Comparison of ENCODE assay signal across 19 cellular contexts in the genomic region with DNA sequence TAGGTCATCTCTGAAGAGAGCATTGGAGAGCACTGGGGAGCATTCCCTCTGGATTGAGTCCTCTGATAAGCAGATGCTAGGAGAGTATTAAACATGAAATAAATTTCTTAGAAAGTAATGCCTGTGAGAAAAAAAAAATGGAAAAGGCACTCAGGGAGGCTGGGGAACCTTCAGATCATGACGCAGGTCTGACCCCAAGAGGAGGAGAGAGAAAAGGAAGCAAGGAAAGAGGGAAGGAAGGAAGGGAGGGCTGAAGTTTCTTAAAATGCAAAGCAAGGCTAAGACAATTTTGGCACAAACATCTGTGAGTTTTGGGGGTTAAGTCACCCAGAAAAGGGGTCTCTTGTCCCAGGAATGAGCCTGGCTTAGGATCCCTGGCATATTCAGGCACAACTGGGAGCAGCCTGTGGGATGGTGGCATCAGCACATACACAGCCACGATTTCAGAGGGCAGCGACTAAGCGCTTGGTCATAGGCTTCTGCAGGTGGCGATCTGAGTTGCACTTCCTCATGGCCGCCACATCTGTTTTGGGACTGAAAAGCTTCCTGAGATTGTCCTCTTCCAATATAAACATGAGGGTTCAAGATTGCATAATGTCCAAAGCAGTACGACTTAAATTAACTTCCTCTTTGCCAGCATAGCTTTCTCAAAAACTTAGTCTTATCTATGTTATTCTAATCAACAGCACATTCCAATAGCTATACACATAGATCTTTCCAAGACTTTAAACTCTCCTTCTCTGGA.
DNase-seq lines count a peak whose midpoint lies in the region; ATAC-seq and TF ChIP-seq lines count a peak whose summit lies in the region.
"Had no signal": no experiment of that assay in that cellular context is flagged by ENCODE, and none has a peak within 500 bp of the region (broad histone marks: within the 10 kb centered on the region; RNA-seq: fewer than 3 reads in every experiment).

No MANE protein-coding gene starts in this region.

- H3T11ph ChIP-seq in H9 (ENCODE audit: low read length): no peak overlapping the region

- no peak overlapping the region for H2BK5ac ChIP-seq in H9 (ENCODE audit: insufficient read length, low read length)

- H3K79me1 ChIP-seq in H9 (ENCODE audit: insufficient read depth, low read depth, low read length, poor library complexity, severe bottlenecking): no peaks in the 10 kb centered on the region

- H3K23me2 ChIP-seq in H9 (ENCODE audit: insufficient read length, low read depth, low read length, poor library complexity, severe bottlenecking): no peaks in the 10 kb centered on the region

- no peaks in the 10 kb centered on the region for H4K20me1 ChIP-seq in H9 (ENCODE audit: control insufficient read depth, insufficient read depth, insufficient read length)

- peaks cover 3% of the 10 kb centered on the region; the same call in 1 of the 2 replicates for H3K4me1 ChIP-seq in H9 (ENCODE audit: insufficient read depth, low read length)
- H3K4me1 ChIP-seq: SJSA1 had no signal

- no peak overlapping the region for H2AK5ac ChIP-seq in H9 (ENCODE audit: insufficient read length, low read length)

- H2BK15ac ChIP-seq in H9 (ENCODE audit: low read depth, low read length): no peak overlapping the region

- no peaks in the 10 kb centered on the region; a peak in 1 of 5 replicates for H3K9me3 Mint-ChIP-seq in H9
- no peaks in the 10 kb centered on the region for H3K9me3 Mint-ChIP-seq in endothelial cell (ENCODE audit: unreplicated experiment)
- peaks cover 3% of the 10 kb centered on the region for H3K9me3 Mint-ChIP-seq in activated naive CD4-positive, alpha-beta T cell treated with anti-CD3 and anti-CD28 coated beads, Interleukin-2, amount 10 ng/mL, durations not matched to agents 7 days and 5 days
- H3K9me3 Mint-ChIP-seq: nephron progenitor cell had no signal

- no peak overlapping the region for H3K18ac ChIP-seq in H9 (ENCODE audit: insufficient read length, low read depth, low read length)

- no peak overlapping the region for H3K9ac ChIP-seq in H9 (ENCODE audit: extremely low read depth, insufficient read length, low read length)

- H3K4me3 Mint-ChIP-seq in H9: no peak overlapping the region; a peak in 1 of 5 replicates
- H3K4me3 Mint-ChIP-seq in endothelial cell (ENCODE audit: unreplicated experiment): no peak overlapping the region
- H3K4me3 Mint-ChIP-seq in activated naive CD4-positive, alpha-beta T cell treated with anti-CD3 and anti-CD28 coated beads, Interleukin-2, amount 10 ng/mL, durations not matched to agents 7 days and 5 days: no peak overlapping the region
- H3K4me3 Mint-ChIP-seq: activated CD8-positive, alpha-beta memory T cell treated with anti-CD3 and anti-CD28 coated beads, Interleukin-2, amount 10 ng/mL, durations not matched to agents 7 days and 5 days; activated naive CD4-positive, alpha-beta T cell treated with anti-CD3 and anti-CD28 coated beads for 36 hours; CD4-positive, CD25-positive, alpha-beta regulatory T cell; nephron progenitor cell had no signal

- H3K56ac ChIP-seq in H9 (ENCODE audit: insufficient read length, low read depth, low read length): no peak overlapping the region

- H2AFZ ChIP-seq in H9 (ENCODE audit: low read length): peak overlapping the region; percentile 83

- no peak overlapping the region for H2BK20ac ChIP-seq in H9 (ENCODE audit: low read depth, low read length, poor library complexity, severe bottlenecking)

- no peak overlapping the region for H3K14ac ChIP-seq in H9 (ENCODE audit: insufficient read depth, low read length)

- H4K91ac ChIP-seq in H9 (ENCODE audit: insufficient read length, low read depth, low read length): no peak overlapping the region

- no peak overlapping the region for H3K4me3 ChIP-seq in NB4 (ENCODE audit: low read depth, low read length)
- H3K4me3 ChIP-seq: SJSA1 had no signal

- H4K5ac ChIP-seq in H9 (ENCODE audit: insufficient read length, low read depth, low read length): no peak overlapping the region

- no peaks in the 10 kb centered on the region for H3K27me3 Mint-ChIP-seq in H9 (ENCODE audit: low read depth)
- H3K27me3 Mint-ChIP-seq in endothelial cell (ENCODE audit: unreplicated experiment): no peaks in the 10 kb centered on the region
- H3K27me3 Mint-ChIP-seq in activated naive CD4-positive, alpha-beta T cell treated with anti-CD3 and anti-CD28 coated beads, Interleukin-2, amount 10 ng/mL, durations not matched to agents 7 days and 5 days: no peaks in the 10 kb centered on the region
- H3K27me3 Mint-ChIP-seq: activated CD8-positive, alpha-beta memory T cell treated with anti-CD3 and anti-CD28 coated beads, Interleukin-2, amount 10 ng/mL, durations not matched to agents 7 days and 5 days; CD4-positive, CD25-positive, alpha-beta regulatory T cell had no signal

- H2BK120ac ChIP-seq in H9 (ENCODE audit: low read depth, low read length, poor library complexity, severe bottlenecking): no peak overlapping the region

- peaks cover 5 to 13% of the 10 kb centered on the region in 2 experiments for H3K4me1 Mint-ChIP-seq in H9
- H3K4me1 Mint-ChIP-seq in endothelial cell (ENCODE audit: unreplicated experiment): peaks cover 15% of the 10 kb centered on the region
- H3K4me1 Mint-ChIP-seq in activated naive CD4-positive, alpha-beta T cell treated with anti-CD3 and anti-CD28 coated beads, Interleukin-2, amount 10 ng/mL, durations not matched to agents 7 days and 5 days: no peaks in the 10 kb centered on the region
- H3K4me1 Mint-ChIP-seq: activated CD8-positive, alpha-beta memory T cell treated with anti-CD3 and anti-CD28 coated beads, Interleukin-2, amount 10 ng/mL, durations not matched to agents 7 days and 5 days; nephron progenitor cell had no signal

- no peak overlapping the region for H3K27ac ChIP-seq in H9 (ENCODE audit: insufficient read length, low read depth, low read length)
- H3K27ac ChIP-seq: SJSA1, WERI-Rb-1 had no signal

- no peak overlapping the region for H3K4me2 ChIP-seq in H9 (ENCODE audit: insufficient read depth, insufficient read length, low read length)

- TF ChIP-seq CTCF in H9 (conservative IDR thresholded peaks at IDR 0.05): no peak
- TF ChIP-seq CTCF in NB4 (IDR thresholded peaks at IDR 0.05; ENCODE audit: low read depth, low read length): no peak
- no peak for TF ChIP-seq CTCF in endothelial cell (IDR thresholded peaks at IDR 0.05; ENCODE audit: unreplicated experiment)

- ATAC-seq in HG03565 (IDR thresholded peaks at IDR 0.05; ENCODE audit: unreplicated experiment): no peak
- ATAC-seq: activated CD8-positive, alpha-beta memory T cell treated with anti-CD3 and anti-CD28 coated beads, Interleukin-2, amount 10 ng/mL, durations not matched to agents 7 days and 5 days; HCT116 had no signal

- no peaks in the 10 kb centered on the region for H3K36me3 Mint-ChIP-seq in H9 (ENCODE audit: insufficient read depth in 1 of 3, low read depth in 3 of 3)
- H3K36me3 Mint-ChIP-seq in endothelial cell (ENCODE audit: low read depth, unreplicated experiment): no peaks in the 10 kb centered on the region
- H3K36me3 Mint-ChIP-seq in activated naive CD4-positive, alpha-beta T cell treated with anti-CD3 and anti-CD28 coated beads, Interleukin-2, amount 10 ng/mL, durations not matched to agents 7 days and 5 days: no peaks in the 10 kb centered on the region
- H3K36me3 Mint-ChIP-seq: activated CD8-positive, alpha-beta memory T cell treated with anti-CD3 and anti-CD28 coated beads, Interleukin-2, amount 10 ng/mL, durations not matched to agents 7 days and 5 days; CD4-positive, CD25-positive, alpha-beta regulatory T cell had no signal

- H3K23ac ChIP-seq in H9 (ENCODE audit: insufficient read length, low read depth, low read length): no peak overlapping the region

- TF ChIP-seq POLR2A in NB4 (IDR thresholded peaks at IDR 0.05; ENCODE audit: extremely low read depth, insufficient read length): no peak

- no peaks in the 10 kb centered on the region for H3K9me3 ChIP-seq in H9 (ENCODE audit: control insufficient read depth, low read depth, low read length)
- H3K9me3 ChIP-seq: SJSA1 had no signal

- CTCF ChIA-PET in activated naive CD4-positive, alpha-beta T cell treated with anti-CD3 and anti-CD28 coated beads, Interleukin-2, amount 10 ng/mL, durations not matched to agents 7 days and 5 days (lab: Charles Lee): no interaction called here

- no peak overlapping the region for H4K8ac ChIP-seq in H9 (replicated peaks; ENCODE audit: insufficient read length, low read depth, low read length)

- H3K27me3 ChIP-seq in H9 (ENCODE audit: insufficient read depth, low read length): no peaks in the 10 kb centered on the region
- H3K27me3 ChIP-seq: SJSA1 had no signal

- no peak overlapping the region for H2BK12ac ChIP-seq in H9 (ENCODE audit: insufficient read length, low read depth, low read length)

- WGBS in H9 (ENCODE audit: extremely low coverage, insufficient read length, low lambda C conversion rate): no CpG with 5 or more reads among the region's 7 CpGs

- peak; percentile 46 for DNase-seq in H9
- peak; percentile 69 for DNase-seq in NB4 (ENCODE audit: low read depth)
- peak; percentile 28 for DNase-seq in endothelial cell (ENCODE audit: low spot score)
- peak; percentile 62 for DNase-seq in pons (ENCODE audit: low spot score)
- no peak for DNase-seq in GM19240 (ENCODE audit: insufficient read length, low spot score)
- DNase-seq in activated naive CD4-positive, alpha-beta T cell treated with anti-CD3 and anti-CD28 coated beads, Interleukin-2, amount 10 ng/mL, durations not matched to agents 7 days and 5 days: no peak
- DNase-seq: activated CD8-positive, alpha-beta memory T cell treated with anti-CD3 and anti-CD28 coated beads, Interleukin-2, amount 10 ng/mL, durations not matched to agents 7 days and 5 days; activated naive CD4-positive, alpha-beta T cell treated with anti-CD3 and anti-CD28 coated beads for 36 hours; CD4-positive, CD25-positive, alpha-beta regulatory T cell; effector memory CD4-positive, alpha-beta T cell; GDM1; NCI-H1436 treated with DMSO at 0.1 percent for 48 hours; NCI-H526 treated with DMSO at 0.1 percent for 48 hours; nephron progenitor cell; stimulated activated naive CD4-positive, alpha-beta T cell treated with Interleukin-2 at 50 U/mL for 16 hours; WERI-Rb-1 had no signal

- H3K27ac Mint-ChIP-seq in H9: peak overlapping the region in 2 of 3 experiments; percentile 71 to 78; a peak in 3 of 7 replicates
- H3K27ac Mint-ChIP-seq in endothelial cell (ENCODE audit: unreplicated experiment): peak overlapping the region; percentile 70
- H3K27ac Mint-ChIP-seq in activated naive CD4-positive, alpha-beta T cell treated with anti-CD3 and anti-CD28 coated beads, Interleukin-2, amount 10 ng/mL, durations not matched to agents 7 days and 5 days: no peak overlapping the region
- H3K27ac Mint-ChIP-seq: activated CD8-positive, alpha-beta memory T cell treated with anti-CD3 and anti-CD28 coated beads, Interleukin-2, amount 10 ng/mL, durations not matched to agents 7 days and 5 days; activated naive CD4-positive, alpha-beta T cell treated with anti-CD3 and anti-CD28 coated beads for 36 hours; CD4-positive, CD25-positive, alpha-beta regulatory T cell; nephron progenitor cell had no signal

- no peak overlapping the region for H3K4ac ChIP-seq in H9 (ENCODE audit: low read depth, low read length)

- H3K79me2 ChIP-seq in H9 (ENCODE audit: insufficient read depth, low read length): no peaks in the 10 kb centered on the region

Comparison
In these comparisons a context has a peak if more than half of its experiments do, and no peak if none do; other contexts are left out.
1. DNase-seq: peak in H9 (single experiment), NB4 (single experiment), endothelial cell (single experiment) and pons (single experiment); none in GM19240 (single experiment) and activated naive CD4-positive, alpha-beta T cell treated with anti-CD3 and anti-CD28 coated beads, Interleukin-2, amount 10 ng/mL, durations not matched to agents 7 days and 5 days (single experiment).